In genomic region chr5:141547921-141548320, GRCh38 we compare ENCODE assay signal across 17 cellular contexts. TPM values are rescaled to one million over a fixed set of nuclear protein-coding genes. Genes with fewer than 3 reads are reported as not detected.
A peak's percentile ranks its signal among the peaks of the same experiment; 100 is the strongest.
DNase-seq lines count a peak whose midpoint lies in the region; ATAC-seq and TF ChIP-seq lines count a peak whose summit lies in the region.
"Had no signal": no experiment of that assay in that cellular context is flagged by ENCODE, and none has a peak within 500 bp of the region (broad histone marks: within the 10 kb centered on the region; RNA-seq: fewer than 3 reads in every experiment).

No MANE protein-coding gene starts in this region.

- no peak overlapping the region for H3K14ac ChIP-seq in trophoblast cell (ENCODE audit: low read length)

- no peak for DNase-seq in adipocyte (ENCODE audit: low read depth)
- no peak for DNase-seq in endodermal cell
- no peak for DNase-seq in trophoblast cell
- DNase-seq in progenitor cell of endocrine pancreas (ENCODE audit: low spot score, unreplicated experiment): no peak
- no peak for DNase-seq in lower leg skin (ENCODE audit: low spot score in 2 of 2)
- DNase-seq: BE2C; CD4-positive, alpha-beta memory T cell; DMS153; DMS79 treated with DMSO at 0.1 percent for 48 hours; EL; H9 had no signal

- H3K9ac ChIP-seq in adipocyte (ENCODE audit: low read length) (no peak overlapping the region), endodermal cell (ENCODE audit: extremely low read depth, low read length, poor library complexity, severe bottlenecking) (no peak overlapping the region), trophoblast cell (ENCODE audit: low read length) (no peak overlapping the region)

- H3K27ac Mint-ChIP-seq in endodermal cell: no peak overlapping the region
- no peak overlapping the region for H3K27ac Mint-ChIP-seq in progenitor cell of endocrine pancreas
- H3K27ac Mint-ChIP-seq: GM23338, H9 had no signal

- no peak overlapping the region for H4K8ac ChIP-seq in trophoblast cell (ENCODE audit: low read depth, low read length)

- no peak overlapping the region for H4K91ac ChIP-seq in trophoblast cell (ENCODE audit: low read depth, low read length)

- peaks cover 83% of the 10 kb centered on the region for H3K36me3 Mint-ChIP-seq in endodermal cell (ENCODE audit: low read depth)
- H3K36me3 Mint-ChIP-seq in progenitor cell of endocrine pancreas (ENCODE audit: insufficient read depth): peaks cover 50% of the 10 kb centered on the region

- H3K4me1 Mint-ChIP-seq in endodermal cell: no peaks in the 10 kb centered on the region
- H3K4me1 Mint-ChIP-seq in progenitor cell of endocrine pancreas (ENCODE audit: low read depth): no peaks in the 10 kb centered on the region
- H3K4me1 Mint-ChIP-seq: GM23338 had no signal

- no peak for ATAC-seq in HG02870 (IDR thresholded peaks at IDR 0.05; ENCODE audit: unreplicated experiment)
- ATAC-seq: A549, GM23338, HepG2 had no signal

- H3K36me3 ChIP-seq in adipocyte (ENCODE audit: control insufficient read depth, insufficient read depth, low read length, severe bottlenecking): peaks cover 11% of the 10 kb centered on the region
- peaks cover 72% of the 10 kb centered on the region for H3K36me3 ChIP-seq in endodermal cell (ENCODE audit: control insufficient read depth, insufficient read depth, low read length)
- H3K36me3 ChIP-seq in trophoblast cell (ENCODE audit: control insufficient read depth in 1 of 2, insufficient read depth in 2 of 2, low read length in 2 of 2): peaks cover 16% of the 10 kb centered on the region in 2 experiments

- no peaks in the 10 kb centered on the region for H3K27me3 Mint-ChIP-seq in endodermal cell (ENCODE audit: insufficient read depth)
- H3K27me3 Mint-ChIP-seq in progenitor cell of endocrine pancreas: no peaks in the 10 kb centered on the region
- H3K27me3 Mint-ChIP-seq: CD4-positive, alpha-beta memory T cell had no signal

- H4K12ac ChIP-seq in trophoblast cell (ENCODE audit: low read depth, low read length): no peak overlapping the region

- no peak overlapping the region for H3K4me3 Mint-ChIP-seq in endodermal cell
- H3K4me3 Mint-ChIP-seq in progenitor cell of endocrine pancreas (ENCODE audit: low read depth): no peak overlapping the region
- H3K4me3 Mint-ChIP-seq: GM23338, H9 had no signal

- intact Hi-C loops in lower leg skin (cut with DNase I; ENCODE audit: low total_unique reads): no loop called here

- H3K23ac ChIP-seq in trophoblast cell (ENCODE audit: low read length): no peak overlapping the region

- no peak for TF ChIP-seq POLR2A in lower leg skin (IDR thresholded peaks at IDR 0.05)

- peak overlapping the region; percentile 44 for H3K4me3 ChIP-seq in adipocyte (ENCODE audit: low read length)
- peak overlapping the region; percentile 39 for H3K4me3 ChIP-seq in endodermal cell (ENCODE audit: low read length)
- H3K4me3 ChIP-seq in trophoblast cell (ENCODE audit: low read depth, low read length): no peak overlapping the region
- H3K4me3 ChIP-seq in lower leg skin (ENCODE audit: low read depth, poor library complexity, severe bottlenecking): no peak overlapping the region
- H3K4me3 ChIP-seq: A549, GM23338 had no signal

- no peak overlapping the region for H2BK12ac ChIP-seq in trophoblast cell (ENCODE audit: low read length)

- TF ChIP-seq RAD21 in Ishikawa (IDR thresholded peaks at IDR 0.05; ENCODE audit: low read depth): no peak

- H3K9me3 Mint-ChIP-seq in endodermal cell (peaks cover 27% of the 10 kb centered on the region), progenitor cell of endocrine pancreas (ENCODE audit: low read depth) (peaks cover 32% of the 10 kb centered on the region)

- peak overlapping the region; percentile 35 for H3K18ac ChIP-seq in trophoblast cell (ENCODE audit: low read length)

- no peak for TF ChIP-seq CTCF in endodermal cell (conservative IDR thresholded peaks at IDR 0.05)
- TF ChIP-seq CTCF in progenitor cell of endocrine pancreas (IDR thresholded peaks at IDR 0.05; ENCODE audit: unreplicated experiment): no peak
- no peak for TF ChIP-seq CTCF in lower leg skin (IDR thresholded peaks at IDR 0.05)

- no peak for TF ChIP-seq EP300 in Ishikawa (IDR thresholded peaks at IDR 0.05; ENCODE audit: borderline replicate concordance)

- no peaks in the 10 kb centered on the region for H3K79me2 ChIP-seq in trophoblast cell (ENCODE audit: control insufficient read depth, insufficient read depth, low read length, poor library complexity)

- peaks cover 26% of the 10 kb centered on the region for H3K9me3 ChIP-seq in adipocyte (ENCODE audit: control insufficient read depth, low read length)
- H3K9me3 ChIP-seq in endodermal cell (ENCODE audit: control insufficient read depth, low read length): peaks cover 26% of the 10 kb centered on the region
- H3K9me3 ChIP-seq in trophoblast cell (ENCODE audit: insufficient read depth, low read depth, low read length): peaks cover 3% of the 10 kb centered on the region

- no peaks in the 10 kb centered on the region for H3K79me1 ChIP-seq in trophoblast cell (ENCODE audit: low read length)

- H2BK5ac ChIP-seq in trophoblast cell (ENCODE audit: low read depth, low read length, poor library complexity): no peak overlapping the region

- H3K27ac ChIP-seq in endodermal cell (ENCODE audit: low read depth, low read length) (no peak overlapping the region), trophoblast cell (ENCODE audit: low read depth, low read length) (no peak overlapping the region)
- H3K27ac ChIP-seq: A549, C4-2B had no signal

- H2AK5ac ChIP-seq in trophoblast cell (ENCODE audit: low read length): no peak overlapping the region

- no peak overlapping the region for H2BK120ac ChIP-seq in trophoblast cell (ENCODE audit: insufficient read depth, low read length, poor library complexity)

- 96 to 97% methylated on average over 4 to 5 of the region's 5 CpGs for WGBS in endodermal cell (ENCODE audit: insufficient coverage in 1 of 2, insufficient read length in 1 of 2), 2 experiments
- no CpG with 5 or more reads among the region's 5 CpGs for WGBS in trophoblast cell (ENCODE audit: extremely low coverage, insufficient coverage, insufficient read length)
- WGBS in lower leg skin, 2 donors: 95 to 97% methylated on average over 5 of the region's 5 CpGs

- H3K4me1 ChIP-seq in adipocyte (ENCODE audit: control insufficient read depth, insufficient read depth, low read length) (no peaks in the 10 kb centered on the region), endodermal cell (ENCODE audit: control insufficient read depth, insufficient read depth, low read length) (no peaks in the 10 kb centered on the region), trophoblast cell (ENCODE audit: control insufficient read depth in 1 of 2, insufficient read depth in 2 of 2, low read length in 2 of 2) (no peaks in the 10 kb centered on the region)
- H3K4me1 ChIP-seq: A549, BE2C had no signal

- H3K4ac ChIP-seq in trophoblast cell (ENCODE audit: low read depth, low read length): no peak overlapping the region

- H3K27me3 ChIP-seq in adipocyte (replicated peaks; ENCODE audit: control insufficient read depth, insufficient read depth, low read length) (no peaks in the 10 kb centered on the region), endodermal cell (ENCODE audit: control insufficient read depth, insufficient read depth, low read length, poor library complexity, severe bottlenecking) (no peaks in the 10 kb centered on the region), trophoblast cell (ENCODE audit: insufficient read depth, low read length) (no peaks in the 10 kb centered on the region)
- H3K27me3 ChIP-seq: BE2C had no signal

- no peak overlapping the region for H3K4me2 ChIP-seq in trophoblast cell (ENCODE audit: low read length)
- H3K4me2 ChIP-seq: A549, GM23338 had no signal

- no peak overlapping the region for H2AFZ ChIP-seq in trophoblast cell (ENCODE audit: insufficient read depth, low read length, poor library complexity)
- H2AFZ ChIP-seq: GM23338 had no signal

TF ChIP-seq in Ishikawa, 13 proteins besides CTCF, POLR2A, EP300 and RAD21:
- no peak for TF ChIP-seq EGR1 (IDR thresholded peaks at IDR 0.05)
- TF ChIP-seq CEBPB (IDR thresholded peaks at IDR 0.05): 0 out of 2 replicates have a peak, but pooled peaks have one; percentile 37
TF ChIP-seq in Ishikawa: peak in this region for 1.

RNA-seq across cellular contexts. Expression of gene PCDHGC5, which starts 59.0 kb away (rescaled TPM):
- 1 to 10 TPM in 1 of 2 donors, under 1 TPM in 1; 0.71 to 1.8 TPM for total RNA-seq in endodermal cell
- polyA plus RNA-seq in endodermal cell (2013, experiment 1 of 2): 1.7 TPM
- 1.9 TPM for polyA plus RNA-seq in endodermal cell (2013, experiment 2 of 2)
- polyA plus RNA-seq in trophoblast cell (2013): 0.85 and 0.88 TPM in 2 replicates
- total RNA-seq in progenitor cell of endocrine pancreas: 1.2 and 1.3 TPM in 2 replicates
- total RNA-seq in lower leg skin: 1 to 10 TPM; 1.1 to 1.7 (median 1.7) TPM
- total RNA-seq: CD4-positive, alpha-beta memory T cell; HepG2 had no signal
- polyA plus RNA-seq: A549; CD4-positive, alpha-beta memory T cell had no signal

Comparison
In these comparisons a context has a peak if more than half of its experiments do, and no peak if none do; other contexts are left out.
1. H3K4me3 ChIP-seq: peak in adipocyte (single experiment) and endodermal cell (single experiment); none in trophoblast cell (single experiment) and lower leg skin (single experiment).